In the genomic region with DNA sequence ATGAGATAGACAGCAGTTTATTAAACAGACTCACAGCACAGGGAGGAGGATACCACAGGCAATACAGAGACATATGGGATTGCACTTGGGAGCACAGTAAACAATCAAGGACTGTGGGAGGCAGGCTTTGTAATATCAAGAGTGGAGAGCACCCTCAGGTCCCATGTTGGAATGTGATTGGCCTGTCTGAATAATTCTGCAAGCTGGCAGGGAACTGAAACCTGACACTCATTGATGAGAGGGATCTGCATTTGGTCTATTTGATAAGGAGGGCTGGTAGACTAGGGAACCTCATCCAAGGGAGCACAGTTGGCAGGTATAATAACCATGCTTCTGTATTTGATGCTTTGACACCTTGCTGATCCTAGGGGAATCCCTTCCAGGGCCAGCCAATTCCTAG, we compare ENCODE assay signal across 30 cellular contexts.
A peak's percentile ranks its signal among the peaks of the same experiment; 100 is the strongest.
DNase-seq lines count a peak whose midpoint lies in the region; ATAC-seq, FAIRE-seq and TF ChIP-seq lines count a peak whose summit lies in the region.
"Had no signal": no experiment of that assay in that cellular context is flagged by ENCODE, and none has a peak within 500 bp of the region (broad histone marks: within the 10 kb centered on the region; RNA-seq: fewer than 3 reads in every experiment).

No MANE protein-coding gene starts in this region.

- TF ChIP-seq POLR2A in GM12891 (IDR thresholded peaks at IDR 0.05; ENCODE audit: low read depth, low read length) = no peak
- TF ChIP-seq POLR2A in GM18505 (IDR thresholded peaks at IDR 0.05; ENCODE audit: borderline replicate concordance, extremely low read depth, insufficient read depth, insufficient read length) = no peak

- FAIRE-seq in GM12891 (lab: Jason Lieb, UNC) = no peak
- FAIRE-seq: bronchial epithelial cell, islet of Langerhans had no signal

- H3K9me3 Mint-ChIP-seq in activated CD4-positive, alpha-beta memory T cell treated with anti-CD3 and anti-CD28 coated beads, Interleukin-2, amount 10 ng/mL, durations not matched to agents 7 days and 5 days = no peaks in the 10 kb centered on the region
- H3K9me3 Mint-ChIP-seq: activated naive CD8-positive, alpha-beta T cell treated with anti-CD3 and anti-CD28 coated beads, Interleukin-2, amount 10 ng/mL, durations not matched to agents 7 days and 5 days; activated T-cell treated with anti-CD3 and anti-CD28 coated beads, Interleukin-2, amount 50 U/mL, for 24 hours; stimulated activated naive CD8-positive, alpha-beta T cell treated with anti-CD3 and anti-CD28 coated beads, Interleukin-15, amount 100 ng/mL, for 72 hours had no signal

- H3K4me3 Mint-ChIP-seq in activated CD4-positive, alpha-beta memory T cell treated with anti-CD3 and anti-CD28 coated beads, Interleukin-2, amount 10 ng/mL, durations not matched to agents 7 days and 5 days = no peak overlapping the region
- H3K4me3 Mint-ChIP-seq: activated naive CD8-positive, alpha-beta T cell treated with anti-CD3 and anti-CD28 coated beads, Interleukin-2, amount 10 ng/mL, durations not matched to agents 7 days and 5 days; activated T-cell treated with anti-CD3 and anti-CD28 coated beads, Interleukin-2, amount 50 U/mL, for 24 hours; stimulated activated naive CD8-positive, alpha-beta T cell treated with anti-CD3 and anti-CD28 coated beads, Interleukin-15, amount 100 ng/mL, for 72 hours had no signal

- DNase-seq in NCI-H1092 (lab: John Stamatoyannopoulos, UW) (peak; percentile 2), NCI-H1092 treated with DMSO at 0.1 percent for 48 hours (lab: John Stamatoyannopoulos, UW) (no peak), GM12891 (ENCODE audit: insufficient read length, low spot score) (no peak), NCI-H748 (lab: John Stamatoyannopoulos, UW; ENCODE audit: unreplicated experiment) (peak; percentile 79), left kidney (ENCODE audit: low read depth, low spot score) (peak; percentile 4), activated T-cell treated with anti-CD3 and anti-CD28 coated beads for 4 hours (no peak)
- DNase-seq in activated CD4-positive, alpha-beta memory T cell treated with anti-CD3 and anti-CD28 coated beads, Interleukin-2, amount 10 ng/mL, durations not matched to agents 7 days and 5 days = no peak
- DNase-seq: 8988T; activated CD4-positive, alpha-beta T cell treated with anti-CD3 and anti-CD28 coated beads for 48 hours; activated gamma-delta T cell; activated naive CD8-positive, alpha-beta T cell treated with anti-CD3 and anti-CD28 coated beads, Interleukin-2, amount 10 ng/mL, durations not matched to agents 7 days and 5 days; activated T-cell treated with anti-CD3 and anti-CD28 coated beads, Interleukin-2, amount 50 U/mL, for 24 hours; aorta; Calu3; colonic mucosa; effector memory CD4-positive, alpha-beta T cell; KBM-7; left lung; NCI-H2081; right lobe of liver; RPMI8226; SJCRH30; spleen; stimulated activated CD4-positive, alpha-beta T cell treated with anti-CD3 and anti-CD28 coated beads, Interleukin-2, amount 100 ng/mL, for 24 hours; stimulated activated naive CD8-positive, alpha-beta T cell treated with anti-CD3 and anti-CD28 coated beads, Interleukin-15, amount 100 ng/mL, for 72 hours; T-helper 9 cell; WERI-Rb-1 had no signal

- H3K27ac Mint-ChIP-seq in activated CD4-positive, alpha-beta memory T cell treated with anti-CD3 and anti-CD28 coated beads, Interleukin-2, amount 10 ng/mL, durations not matched to agents 7 days and 5 days = no peak overlapping the region
- H3K27ac Mint-ChIP-seq: activated naive CD8-positive, alpha-beta T cell treated with anti-CD3 and anti-CD28 coated beads, Interleukin-2, amount 10 ng/mL, durations not matched to agents 7 days and 5 days; activated T-cell treated with anti-CD3 and anti-CD28 coated beads, Interleukin-2, amount 50 U/mL, for 24 hours; stimulated activated naive CD8-positive, alpha-beta T cell treated with anti-CD3 and anti-CD28 coated beads, Interleukin-15, amount 100 ng/mL, for 72 hours had no signal

- CTCF ChIA-PET in activated CD4-positive, alpha-beta memory T cell treated with anti-CD3 and anti-CD28 coated beads, Interleukin-2, amount 10 ng/mL, durations not matched to agents 7 days and 5 days (lab: Charles Lee) = no interaction called here

- POLR2A ChIA-PET in activated CD4-positive, alpha-beta memory T cell treated with anti-CD3 and anti-CD28 coated beads, Interleukin-2, amount 10 ng/mL, durations not matched to agents 7 days and 5 days (lab: Charles Lee) = no interaction called here

- ATAC-seq in GM18505 (IDR thresholded peaks at IDR 0.05; ENCODE audit: unreplicated experiment) = no peak
- ATAC-seq: left lung; right lobe of liver; stimulated activated naive CD8-positive, alpha-beta T cell treated with anti-CD3 and anti-CD28 coated beads, Interleukin-15, amount 100 ng/mL, for 72 hours had no signal

- H3K4me1 Mint-ChIP-seq in activated CD4-positive, alpha-beta memory T cell treated with anti-CD3 and anti-CD28 coated beads, Interleukin-2, amount 10 ng/mL, durations not matched to agents 7 days and 5 days = no peaks in the 10 kb centered on the region
- H3K4me1 Mint-ChIP-seq: activated naive CD8-positive, alpha-beta T cell treated with anti-CD3 and anti-CD28 coated beads, Interleukin-2, amount 10 ng/mL, durations not matched to agents 7 days and 5 days; stimulated activated naive CD8-positive, alpha-beta T cell treated with anti-CD3 and anti-CD28 coated beads, Interleukin-15, amount 100 ng/mL, for 72 hours had no signal

- no peaks in the 10 kb centered on the region for H3K27me3 Mint-ChIP-seq in activated CD4-positive, alpha-beta memory T cell treated with anti-CD3 and anti-CD28 coated beads, Interleukin-2, amount 10 ng/mL, durations not matched to agents 7 days and 5 days

- no peaks in the 10 kb centered on the region for H3K36me3 Mint-ChIP-seq in activated CD4-positive, alpha-beta memory T cell treated with anti-CD3 and anti-CD28 coated beads, Interleukin-2, amount 10 ng/mL, durations not matched to agents 7 days and 5 days (ENCODE audit: low read depth)
- H3K36me3 Mint-ChIP-seq: activated naive CD8-positive, alpha-beta T cell treated with anti-CD3 and anti-CD28 coated beads, Interleukin-2, amount 10 ng/mL, durations not matched to agents 7 days and 5 days had no signal

TF ChIP-seq in GM12891, 5 proteins besides CTCF, POLR2A, EP300 and RAD21:
- TF ChIP-seq POLR2AphosphoS5 (IDR thresholded peaks at IDR 0.05; ENCODE audit: low read depth, low read length) (no peak), SPI1 (IDR thresholded peaks at IDR 0.05; ENCODE audit: low read depth, low read length) (peak; percentile 75), TAF1 (IDR thresholded peaks at IDR 0.05; ENCODE audit: low read depth, low read length) (no peak), POU2F2 (IDR thresholded peaks at IDR 0.05; ENCODE audit: low read depth, low read length) (no peak), PAX5 (IDR thresholded peaks at IDR 0.05; ENCODE audit: insufficient read depth, low read length, severe bottlenecking) (no peak)
TF ChIP-seq in GM12891: peak in this region for 1.

Comparison
In these comparisons a context has a peak if more than half of its experiments do, and no peak if none do; other contexts are left out.
1. DNase-seq: peak in NCI-H1092 (single experiment), NCI-H748 (single experiment) and left kidney (single experiment); none in NCI-H1092 treated with DMSO at 0.1 percent for 48 hours (single experiment), GM12891 (single experiment), activated T-cell treated with anti-CD3 and anti-CD28 coated beads for 4 hours (single experiment) and activated CD4-positive, alpha-beta memory T cell treated with anti-CD3 and anti-CD28 coated beads, Interleukin-2, amount 10 ng/mL, durations not matched to agents 7 days and 5 days (single experiment).